In genomic region chr5:89087551-89088318, GRCh38 we compare ENCODE assay signal across 24 cellular contexts.
DNase-seq lines count a peak whose midpoint lies in the region; ATAC-seq, FAIRE-seq and TF ChIP-seq lines count a peak whose summit lies in the region.
"Had no signal": no experiment of that assay in that cellular context is flagged by ENCODE, and none has a peak within 500 bp of the region (broad histone marks: within the 10 kb centered on the region; RNA-seq: fewer than 3 reads in every experiment).

No MANE protein-coding gene starts in this region.

- no peak for DNase-seq in GM12892 (ENCODE audit: insufficient read length)
- DNase-seq in NCI-H524 treated with DMSO at 0.1 percent for 48 hours (lab: John Stamatoyannopoulos, UW): peak; percentile 26
- DNase-seq in cerebellum (ENCODE audit: low spot score): peak; percentile 1
- no peak for DNase-seq in gastrocnemius medialis
- DNase-seq in RCC 7860 (ENCODE audit: low spot score): no peak
- no peak for DNase-seq in sciatic nerve (ENCODE audit: low spot score)
- DNase-seq: activated CD4-positive, alpha-beta T cell treated with anti-CD3 and anti-CD28 coated beads, Interleukin-2, amount 50 U/mL, for 1 hour; activated CD8-positive, alpha-beta memory T cell treated with anti-CD3 and anti-CD28 coated beads, Interleukin-2, amount 10 ng/mL, durations not matched to agents 7 days and 5 days; activated naive CD4-positive, alpha-beta T cell treated with anti-CD3 and anti-CD28 coated beads, Interleukin-2, amount 10 ng/mL, durations not matched to agents 7 days and 5 days; amygdala; COR-L47; KBM-7; MM.1S; NCI-H1417 treated with DMSO at 0.1 percent for 48 hours; NCI-H510A had no signal

- in situ Hi-C loops in gastrocnemius medialis (cut with MboI; ENCODE audit: low sequenced_read_pairs in 4 of 4): loop anchor here in 1 of 4 donors (25.0 kb wide), 1 partner anchor 375 kb away; no protein-coding TSS in a partner anchor

- H3K27me3 ChIP-seq in gastrocnemius medialis: no peaks in the 10 kb centered on the region
- H3K27me3 ChIP-seq: BLaER1 treated with 17β-estradiol and CSF1 and Interleukin-3, amounts not matched to agents 10 nM and 100 nM; dorsolateral prefrontal cortex; vagina had no signal

- H3K27ac ChIP-seq in gastrocnemius medialis: peak overlapping the region; percentile 19 to 62 (median 45)
- H3K27ac ChIP-seq: BLaER1 treated with 17β-estradiol and CSF1 and Interleukin-3, amounts not matched to agents 10 nM and 100 nM; prostate gland; vagina had no signal

- H3K36me3 ChIP-seq in gastrocnemius medialis: no peaks in the 10 kb centered on the region
- H3K36me3 ChIP-seq: BLaER1 treated with 17β-estradiol and CSF1 and Interleukin-3, amounts not matched to agents 10 nM and 100 nM; prostate gland; vagina had no signal

- peak overlapping the region; percentile 3 to 13 (median 6) for H3K4me3 ChIP-seq in gastrocnemius medialis
- H3K4me3 ChIP-seq: BLaER1 treated with 17β-estradiol and CSF1 and Interleukin-3, amounts not matched to agents 10 nM and 100 nM; dorsolateral prefrontal cortex; prostate gland; smooth muscle cell; vagina had no signal

- peak; percentile 56 to 81 for ATAC-seq in gastrocnemius medialis
- ATAC-seq in HG03280 (IDR thresholded peaks at IDR 0.05; ENCODE audit: unreplicated experiment): no peak
- no peak for ATAC-seq in HG02610 (IDR thresholded peaks at IDR 0.05; ENCODE audit: unreplicated experiment)
- no peak for ATAC-seq in sciatic nerve
- ATAC-seq: activated CD8-positive, alpha-beta memory T cell treated with anti-CD3 and anti-CD28 coated beads, Interleukin-2, amount 10 ng/mL, durations not matched to agents 7 days and 5 days had no signal

- intact Hi-C loops in gastrocnemius medialis (cut with DNase I; ENCODE audit: low total_unique reads) (loop anchor here (10.0 kb wide), 1 partner anchor 363 kb away; no protein-coding TSS in a partner anchor), sciatic nerve (cut with DNase I) (no loop called here)

- TF ChIP-seq CTCF in gastrocnemius medialis (IDR thresholded peaks at IDR 0.05 in 4 of 5, conservative IDR thresholded peaks at IDR 0.05 in 1 of 5): no peak

- H3K4me1 ChIP-seq in gastrocnemius medialis: peaks cover 11 to 14% of the 10 kb centered on the region in 2 donors
- H3K4me1 ChIP-seq: BLaER1 treated with 17β-estradiol and CSF1 and Interleukin-3, amounts not matched to agents 10 nM and 100 nM; prostate gland; vagina had no signal

- FAIRE-seq in GM12892 (lab: Jason Lieb, UNC) (peak; percentile 80), RCC 7860 (lab: Jason Lieb, UNC) (no peak)
- FAIRE-seq: endothelial cell of umbilical vein, HTR-8/SVneo had no signal

- TF ChIP-seq POLR2A in GM12892 (IDR thresholded peaks at IDR 0.05; ENCODE audit: low read depth, low read length): no peak
- TF ChIP-seq POLR2A in gastrocnemius medialis (IDR thresholded peaks at IDR 0.05): no peak

- H3K9me3 ChIP-seq in gastrocnemius medialis: no peaks in the 10 kb centered on the region
- H3K9me3 ChIP-seq: BLaER1 treated with 17β-estradiol and CSF1 and Interleukin-3, amounts not matched to agents 10 nM and 100 nM; prostate gland; vagina had no signal

Comparison
In these comparisons a context has a peak if more than half of its experiments do, and no peak if none do; other contexts are left out.
1. DNase-seq: peak in NCI-H524 treated with DMSO at 0.1 percent for 48 hours (single experiment) and cerebellum (single experiment); none in GM12892 (single experiment), gastrocnemius medialis (0 of 2), RCC 7860 (single experiment) and sciatic nerve (single experiment).
2. ATAC-seq: peak in gastrocnemius medialis (2 of 2); none in HG03280 (single experiment), HG02610 (single experiment) and sciatic nerve (single experiment).